Comparison of ENCODE assay signal across 3 cellular contexts in genomic region chr10:30379983-30380382, GRCh38.
A peak's percentile ranks its signal among the peaks of the same experiment; 100 is the strongest.
TF ChIP-seq lines count a peak whose summit lies in the region.

No MANE protein-coding gene starts in this region.

TF ChIP-seq in GM23338, 12 proteins besides CTCF, POLR2A, EP300 and RAD21 (continues in another document):
- no peak for TF ChIP-seq REST (IDR thresholded peaks at IDR 0.05; ENCODE audit: unreplicated experiment)
- TF ChIP-seq STAT1 (IDR thresholded peaks at IDR 0.05; ENCODE audit: unreplicated experiment): no peak
- no peak for TF ChIP-seq ETS1 (IDR thresholded peaks at IDR 0.05)
- TF ChIP-seq EZH2 (IDR thresholded peaks at IDR 0.05; ENCODE audit: low read depth, unreplicated experiment): no peak
- TF ChIP-seq NANOG (IDR thresholded peaks at IDR 0.05; ENCODE audit: borderline replicate concordance): no peak
- TF ChIP-seq ZNF114 (CRISPR knock-in tag; IDR thresholded peaks at IDR 0.05): no peak

TF ChIP-seq in HCT116, 20 proteins besides CTCF, POLR2A, EP300 and RAD21:
- no peak for TF ChIP-seq CBX3 (IDR thresholded peaks at IDR 0.05; ENCODE audit: low read depth)
- no peak for TF ChIP-seq ELF1 (IDR thresholded peaks at IDR 0.05; ENCODE audit: borderline replicate concordance, low read depth)
- no peak for TF ChIP-seq JUND (IDR thresholded peaks at IDR 0.05)
- TF ChIP-seq ZFX (IDR thresholded peaks at IDR 0.05): no peak
- no peak for TF ChIP-seq ATF3 (IDR thresholded peaks at IDR 0.05)
- TF ChIP-seq SIN3A (IDR thresholded peaks at IDR 0.05; ENCODE audit: low read depth): no peak
- TF ChIP-seq YY1 (IDR thresholded peaks at IDR 0.05; ENCODE audit: extremely low read depth, insufficient replicate concordance, low read depth, low read length): no peak
- TF ChIP-seq POLR2AphosphoS5 (IDR thresholded peaks at IDR 0.05; ENCODE audit: low read depth, low read length): no peak
- no peak for TF ChIP-seq TCF7L2 (IDR thresholded peaks at IDR 0.05; ENCODE audit: borderline replicate concordance, extremely low read depth, insufficient read depth, insufficient read length)
- TF ChIP-seq FOSL1 (IDR thresholded peaks at IDR 0.05; ENCODE audit: low read depth): no peak
- TF ChIP-seq EZH2phosphoT487 (IDR thresholded peaks at IDR 0.05; ENCODE audit: borderline replicate concordance): no peak
- TF ChIP-seq EGR1 (IDR thresholded peaks at IDR 0.05; ENCODE audit: low read depth): no peak

TF ChIP-seq in H1, 55 proteins besides CTCF, POLR2A, EP300 and RAD21:
- peak; percentile 82 for TF ChIP-seq E2F6 (IDR thresholded peaks at IDR 0.05)
- no peak for TF ChIP-seq YY1 (IDR thresholded peaks at IDR 0.05; ENCODE audit: low read depth, low read length)
- TF ChIP-seq TBP (IDR thresholded peaks at IDR 0.05; ENCODE audit: low read depth, low read length): no peak
